ENCODE assay signal across 9 cellular contexts in genomic region chr9:110148384-110148783, GRCh38. TPM values are rescaled to one million over a fixed set of nuclear protein-coding genes. Genes with fewer than 3 reads are reported as not detected.
DNase-seq lines count a peak whose midpoint lies in the region; ATAC-seq and TF ChIP-seq lines count a peak whose summit lies in the region.
"Had no signal": no experiment of that assay in that cellular context is flagged by ENCODE, and none has a peak within 500 bp of the region (broad histone marks: within the 10 kb centered on the region; RNA-seq: fewer than 3 reads in every experiment).

No MANE protein-coding gene starts in this region.

- POLR2A ChIA-PET in CD8-positive, alpha-beta memory T cell (lab: Charles Lee): interaction anchor here (0.7 kb wide), 1 partner anchor 108 kb away, joined by 3 read pairs; the partner anchor contains the start of gene TXN

- H3K36me3 Mint-ChIP-seq in CD8-positive, alpha-beta memory T cell: peaks cover 0 to 2% (median 0%) of the 10 kb centered on the region in 3 donors
- H3K36me3 Mint-ChIP-seq in activated naive CD8-positive, alpha-beta T cell: peaks cover 2% of the 10 kb centered on the region

- peaks cover 46 to 67% (median 64%) of the 10 kb centered on the region in 3 donors for H3K4me1 Mint-ChIP-seq in CD8-positive, alpha-beta memory T cell
- H3K4me1 Mint-ChIP-seq in activated naive CD8-positive, alpha-beta T cell (ENCODE audit: low read depth): peaks cover 38% of the 10 kb centered on the region

- peak overlapping the region; percentile 34 to 95 (median 92) for H3K27ac Mint-ChIP-seq in CD8-positive, alpha-beta memory T cell
- peak overlapping the region; percentile 76 for H3K27ac Mint-ChIP-seq in activated naive CD8-positive, alpha-beta T cell

- peak in 1 of 5 donors; percentile 30 for DNase-seq in CD8-positive, alpha-beta memory T cell
- peak; percentile 63 for DNase-seq in GM20000 (ENCODE audit: low spot score)
- peak; percentile 61 for DNase-seq in pons (ENCODE audit: low spot score)
- no peak for DNase-seq in NCI-H2107 (lab: John Stamatoyannopoulos, UW)
- DNase-seq in HuH-7.5 (ENCODE audit: low spot score): no peak
- no peak for DNase-seq in AG20443 (ENCODE audit: low spot score)

- peak overlapping the region; percentile 38 for H3K27ac ChIP-seq in CD8-positive, alpha-beta memory T cell (ENCODE audit: low read depth, low read length)

- CTCF ChIA-PET in CD8-positive, alpha-beta memory T cell (lab: Charles Lee): interaction anchor here (0.9 to 1.5 kb wide), 3 partner anchors 9 to 245 kb away, joined by 3 to 4 read pairs (median 4); no protein-coding TSS in a partner anchor

- H3K9me3 Mint-ChIP-seq in CD8-positive, alpha-beta memory T cell: no peaks in the 10 kb centered on the region
- peaks cover 7% of the 10 kb centered on the region for H3K9me3 Mint-ChIP-seq in activated naive CD8-positive, alpha-beta T cell (ENCODE audit: low read depth)

- peaks cover 29% of the 10 kb centered on the region for H3K4me1 ChIP-seq in CD8-positive, alpha-beta memory T cell (ENCODE audit: insufficient read depth, low read length)

- peak overlapping the region; percentile 63 to 94 (median 88) for H3K4me3 Mint-ChIP-seq in CD8-positive, alpha-beta memory T cell
- H3K4me3 Mint-ChIP-seq in activated naive CD8-positive, alpha-beta T cell: peak overlapping the region; percentile 81

- H3K4me3 ChIP-seq in CD8-positive, alpha-beta memory T cell (ENCODE audit: low read length): peak overlapping the region; percentile 60

- TF ChIP-seq CTCF in GM20000 (IDR thresholded peaks at IDR 0.05; ENCODE audit: extremely low read depth, missing control alignments): no peak

- H3K9me3 ChIP-seq in CD8-positive, alpha-beta memory T cell (ENCODE audit: low read length): no peaks in the 10 kb centered on the region

- no peaks in the 10 kb centered on the region for H3K27me3 ChIP-seq in CD8-positive, alpha-beta memory T cell (ENCODE audit: insufficient read depth, low read length, poor library complexity, severe bottlenecking)

- no peaks in the 10 kb centered on the region for H3K36me3 ChIP-seq in CD8-positive, alpha-beta memory T cell (ENCODE audit: insufficient read depth, low read length)

- no peaks in the 10 kb centered on the region for H3K27me3 Mint-ChIP-seq in CD8-positive, alpha-beta memory T cell
- H3K27me3 Mint-ChIP-seq in activated naive CD8-positive, alpha-beta T cell: no peaks in the 10 kb centered on the region

- ATAC-seq in HG03575 (IDR thresholded peaks at IDR 0.05; ENCODE audit: extremely low read depth, insufficient number of reproducible peaks, low FRiP score, unreplicated experiment): peak; percentile 58

RNA-seq across cellular contexts. Expression of gene C9orf152, which starts 59.6 kb away (rescaled TPM):
- not detected for total RNA-seq in CD8-positive, alpha-beta memory T cell
- polyA plus RNA-seq in CD8-positive, alpha-beta memory T cell: not detected
- total RNA-seq: endothelial cell of umbilical vein had no signal
- polyA plus RNA-seq: endothelial cell of umbilical vein had no signal

Comparison
In these comparisons a context has a peak if more than half of its experiments do, and no peak if none do; other contexts are left out.
1. DNase-seq: peak in GM20000 (single experiment) and pons (single experiment); none in NCI-H2107 (single experiment), HuH-7.5 (single experiment) and AG20443 (single experiment).